In the genomic region with DNA sequence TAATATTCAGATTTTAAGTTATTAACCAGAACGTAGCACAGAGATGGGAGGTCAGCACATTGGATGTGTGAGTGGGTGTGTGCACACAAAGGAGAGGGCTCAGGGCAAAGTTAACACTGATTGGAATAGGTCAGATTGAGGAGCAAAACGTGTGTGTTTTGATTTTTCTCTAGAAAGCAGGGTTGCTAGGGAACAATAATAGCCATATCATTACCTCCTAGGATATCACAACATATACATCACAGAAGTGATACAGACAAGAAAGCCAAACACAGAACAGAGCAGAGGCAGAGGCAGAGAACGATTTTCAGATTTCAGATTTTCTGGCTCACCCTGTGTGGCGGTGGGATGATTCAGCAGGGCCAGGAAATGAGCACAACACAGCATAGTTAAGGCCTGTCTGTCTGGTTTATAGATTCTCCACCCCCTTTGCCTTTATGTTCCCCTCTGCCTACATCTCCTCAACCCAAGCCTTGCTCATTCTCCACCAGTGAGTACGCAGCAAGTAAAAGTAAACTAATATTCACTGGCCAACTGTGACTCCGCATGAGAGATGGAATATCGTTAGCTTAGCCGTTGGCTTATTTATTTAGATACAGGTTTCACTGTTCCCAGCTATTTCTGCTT, we compare ENCODE assay signal across 9 cellular contexts.
A peak's percentile ranks its signal among the peaks of the same experiment; 100 is the strongest.
DNase-seq lines count a peak whose midpoint lies in the region; ATAC-seq and TF ChIP-seq lines count a peak whose summit lies in the region.
"Had no signal": no experiment of that assay in that cellular context is flagged by ENCODE, and none has a peak within 500 bp of the region (broad histone marks: within the 10 kb centered on the region; RNA-seq: fewer than 3 reads in every experiment).

No MANE protein-coding gene starts in this region.

- no TSS peak for BruUV-seq in mammary epithelial cell (replicated peaks; lab: Mats Ljungman, UMichigan)

- in situ Hi-C loops in mammary epithelial cell (cut with MboI; ENCODE audit: low sequenced_read_pairs in 2 of 2) (no loop called here), GM13976 (cut with MboI; ENCODE audit: low sequenced_read_pairs, unreplicated experiment) (no loop called here)

- H3K36me3 ChIP-seq in HUES64 (ENCODE audit: insufficient read depth, low read length) (no peaks in the 10 kb centered on the region), mammary epithelial cell (ENCODE audit: insufficient read depth, low read length) (no peaks in the 10 kb centered on the region), neuron (ENCODE audit: insufficient read depth, low read length) (no peaks in the 10 kb centered on the region)

- ATAC-seq in GM19395 (IDR thresholded peaks at IDR 0.05; ENCODE audit: unreplicated experiment) (no peak), HG03354 (IDR thresholded peaks at IDR 0.05; ENCODE audit: poor library complexity, severe bottlenecking, unreplicated experiment) (no peak), left lobe of liver (no peak)
- ATAC-seq: naive thymus-derived CD8-positive, alpha-beta T cell had no signal

- H3K4me3 ChIP-seq in HUES64 (ENCODE audit: low read length) (no peak overlapping the region), mammary epithelial cell (replicated peaks in 1 of 3; ENCODE audit: insufficient read depth in 1 of 3, low read depth in 2 of 3, low read length in 3 of 3) (no peak overlapping the region), neuron (ENCODE audit: low read length) (no peak overlapping the region)

- peak overlapping the region; percentile 55 for H3K4me2 ChIP-seq in mammary epithelial cell (ENCODE audit: insufficient read depth, low read depth, low read length)

- H3K9ac ChIP-seq in HUES64 (ENCODE audit: low read depth, low read length) (0 out of 2 replicates have a peak overlapping the region, but pooled peaks have one; percentile 9), mammary epithelial cell (ENCODE audit: insufficient read depth, low read length) (peak overlapping the region; percentile 65)

- H3K4me1 ChIP-seq in HUES64 (ENCODE audit: insufficient read depth, low read length) (peaks cover 8% of the 10 kb centered on the region; the same call in 1 of the 2 replicates), mammary epithelial cell (ENCODE audit: insufficient read depth, low read length) (peaks cover 59% of the 10 kb centered on the region), neuron (ENCODE audit: insufficient read depth, low read length) (peaks cover 20% of the 10 kb centered on the region)

- TF ChIP-seq CTCF in mammary epithelial cell (conservative IDR thresholded peaks at IDR 0.05 in 1 of 2, IDR thresholded peaks at IDR 0.05 in 1 of 2; ENCODE audit: extremely low read depth in 1 of 2, insufficient read depth in 1 of 2, low read depth in 1 of 2, low read length in 2 of 2) (no peak), GM13976 (IDR thresholded peaks at IDR 0.05; ENCODE audit: borderline replicate concordance, control extremely low read depth, extremely low read depth, insufficient read depth, missing control alignments) (no peak)

- CTCF ChIA-PET in mammary epithelial cell (lab: Charles Lee; ENCODE audit: low non-redundant PET), result no interaction called here

- H3K27ac ChIP-seq in HUES64 (ENCODE audit: low read depth, low read length) (no peak overlapping the region), mammary epithelial cell (ENCODE audit: insufficient read depth, low read depth, low read length) (peak overlapping the region; percentile 95)

- WGBS in HUES64, result 81% methylated on average over 8 of the region's 8 CpGs
- 27% methylated on average over 8 of the region's 8 CpGs for WGBS in mammary epithelial cell (ENCODE audit: low coverage, missing lambda C conversion rate)

- H2AFZ ChIP-seq in mammary epithelial cell (ENCODE audit: low read depth, low read length) (peak overlapping the region; percentile 64), neuron (ENCODE audit: low read depth, low read length) (peak overlapping the region; percentile 46)

- dilution Hi-C loops in mammary epithelial cell (cut with HindIII; ENCODE audit: low sequenced_read_pairs), result no loop called here

- intact Hi-C loops in mammary epithelial cell (cut with micrococcal nuclease), result loop anchor here (5.0 kb wide), 2 partner anchors 59 to 181 kb away; partner anchors contain the start of gene TSC22D1

- no peaks in the 10 kb centered on the region for H3K9me3 ChIP-seq in HUES64 (ENCODE audit: insufficient read depth, low read depth, low read length)
- no peaks in the 10 kb centered on the region for H3K9me3 ChIP-seq in mammary epithelial cell (replicated peaks; ENCODE audit: insufficient read depth, low read length)
- no peaks in the 10 kb centered on the region for H3K9me3 ChIP-seq in neuron (ENCODE audit: low read length)

- peak; percentile 57 for DNase-seq in COR-L47 (lab: John Stamatoyannopoulos, UW)
- peak; percentile 92 for DNase-seq in mammary epithelial cell
- no peak for DNase-seq in GM13976 (ENCODE audit: low spot score)
- DNase-seq in left lobe of liver (ENCODE audit: low spot score), result no peak
- DNase-seq: naive thymus-derived CD8-positive, alpha-beta T cell had no signal

- H3K79me2 ChIP-seq in mammary epithelial cell (ENCODE audit: insufficient read depth, low read length), result no peaks in the 10 kb centered on the region

- no peaks in the 10 kb centered on the region for H4K20me1 ChIP-seq in mammary epithelial cell (ENCODE audit: insufficient read depth, low read length)

- H3K27me3 ChIP-seq in HUES64 (ENCODE audit: insufficient read depth, low read length) (no peaks in the 10 kb centered on the region), mammary epithelial cell (ENCODE audit: insufficient read depth, low read length) (no peaks in the 10 kb centered on the region), neuron (ENCODE audit: insufficient read depth, low read length) (no peaks in the 10 kb centered on the region)

Comparison
In these comparisons a context has a peak if more than half of its experiments do, and no peak if none do; other contexts are left out.
1. DNase-seq: peak in COR-L47 (single experiment) and mammary epithelial cell (single experiment); none in GM13976 (single experiment) and left lobe of liver (single experiment).